In the genomic region with DNA sequence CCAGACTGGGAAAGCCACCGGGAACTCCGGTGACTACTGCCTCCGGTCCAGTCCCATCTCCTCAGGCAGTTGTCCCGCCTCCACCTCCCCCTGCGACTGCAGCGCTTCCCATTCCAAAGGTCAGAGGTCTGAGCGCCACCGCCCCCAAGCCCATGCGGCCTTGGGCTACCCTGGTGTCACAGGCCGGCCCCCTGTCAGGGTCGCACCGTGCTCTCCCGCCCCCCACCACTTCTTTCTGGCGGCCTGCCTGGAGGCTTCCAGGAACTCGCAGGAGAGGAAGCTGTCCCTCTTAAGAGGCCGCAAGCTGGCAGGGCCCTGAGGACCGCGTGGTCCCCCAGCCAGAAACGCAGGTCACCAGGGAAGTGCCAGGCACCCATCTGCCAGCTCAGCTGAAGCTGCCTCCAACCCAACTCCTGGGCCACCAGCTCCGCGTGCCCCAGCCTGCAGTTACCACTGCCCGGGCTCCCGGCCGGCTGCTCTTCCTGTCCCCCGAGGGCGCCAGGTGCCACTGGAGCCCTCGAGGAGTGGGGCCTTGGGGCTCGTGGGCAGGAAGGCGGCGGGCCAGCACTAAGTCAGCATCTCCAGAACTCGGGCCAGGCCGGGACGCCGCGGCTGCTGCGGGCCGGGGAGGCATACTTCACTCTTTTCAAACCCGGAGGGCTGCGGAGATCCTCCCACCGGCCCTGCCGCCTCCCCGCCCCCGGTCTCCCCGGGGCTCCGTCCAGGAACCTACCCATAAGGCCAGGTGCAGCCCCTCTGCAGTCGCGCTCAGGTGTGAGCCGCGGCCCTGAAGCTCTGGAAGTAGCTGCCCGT, we compare ENCODE assay signal across 8 cellular contexts.
DNase-seq lines count a peak whose midpoint lies in the region; ATAC-seq and TF ChIP-seq lines count a peak whose summit lies in the region.

No MANE protein-coding gene starts in this region.

- no peaks in the 10 kb centered on the region for H3K36me3 ChIP-seq in MM.1S (replicated peaks; ENCODE audit: insufficient read depth, low read length)
- peaks cover 4% of the 10 kb centered on the region for H3K36me3 ChIP-seq in mucosa of descending colon (ENCODE audit: low read depth)
- no peaks in the 10 kb centered on the region for H3K36me3 ChIP-seq in testis (ENCODE audit: low read depth, missing control alignments)

- H3K4me1 Mint-ChIP-seq in activated CD8-positive, alpha-beta T cell treated with anti-CD3 and anti-CD28 coated beads, Interleukin-2, amount 10 ng/mL, durations not matched to agents 7 days and 5 days (ENCODE audit: low read depth): peaks cover 27% of the 10 kb centered on the region

- H3K27ac Mint-ChIP-seq in activated CD8-positive, alpha-beta T cell treated with anti-CD3 and anti-CD28 coated beads, Interleukin-2, amount 10 ng/mL, durations not matched to agents 7 days and 5 days: peak overlapping the region; percentile 80

- H3K9ac ChIP-seq in MM.1S (ENCODE audit: low read length): peak overlapping the region; percentile 23; the same call in 1 of the 2 replicates

- H3K27me3 Mint-ChIP-seq in activated CD8-positive, alpha-beta T cell treated with anti-CD3 and anti-CD28 coated beads, Interleukin-2, amount 10 ng/mL, durations not matched to agents 7 days and 5 days (ENCODE audit: low read depth): no peaks in the 10 kb centered on the region

- TF ChIP-seq CTCF in 22Rv1 (IDR thresholded peaks at IDR 0.05): no peak
- no peak for TF ChIP-seq CTCF in GM13976 (IDR thresholded peaks at IDR 0.05; ENCODE audit: borderline replicate concordance, control extremely low read depth, extremely low read depth, insufficient read depth, missing control alignments)
- TF ChIP-seq CTCF in MM.1S (IDR thresholded peaks at IDR 0.05; ENCODE audit: low read length): no peak
- TF ChIP-seq CTCF in mucosa of descending colon (IDR thresholded peaks at IDR 0.05): no peak
- no peak for TF ChIP-seq CTCF in testis (IDR thresholded peaks at IDR 0.05)

- H3K27me3 ChIP-seq in MM.1S (replicated peaks; ENCODE audit: insufficient read depth, low read length) (no peaks in the 10 kb centered on the region), testis (no peaks in the 10 kb centered on the region)

- H3K4me3 Mint-ChIP-seq in activated CD8-positive, alpha-beta T cell treated with anti-CD3 and anti-CD28 coated beads, Interleukin-2, amount 10 ng/mL, durations not matched to agents 7 days and 5 days: peak overlapping the region; percentile 78

- no peaks in the 10 kb centered on the region for H3K4me1 ChIP-seq in MM.1S (ENCODE audit: low read length)
- peaks cover 7% of the 10 kb centered on the region for H3K4me1 ChIP-seq in mucosa of descending colon (ENCODE audit: low read depth)
- H3K4me1 ChIP-seq in testis: peaks cover 22% of the 10 kb centered on the region

- H3K4me2 ChIP-seq in MM.1S (ENCODE audit: low read depth, low read length): peak overlapping the region; percentile 55; the same call in 1 of the 2 replicates

- H3K27ac ChIP-seq in 22Rv1: peak overlapping the region; percentile 69
- no peak overlapping the region for H3K27ac ChIP-seq in MM.1S (ENCODE audit: low read length)
- peak overlapping the region; percentile 20 for H3K27ac ChIP-seq in epithelial cell of prostate
- H3K27ac ChIP-seq in testis: peak overlapping the region; percentile 76 to 91

- no peaks in the 10 kb centered on the region for H3K9me2 ChIP-seq in MM.1S (replicated peaks; ENCODE audit: insufficient read depth, low read length)

- WGBS in testis, 2 donors: 4 to 20% methylated on average over 5 to 41 of the region's 50 CpGs

- POLR2A ChIA-PET in activated CD8-positive, alpha-beta T cell treated with anti-CD3 and anti-CD28 coated beads, Interleukin-2, amount 10 ng/mL, durations not matched to agents 7 days and 5 days (lab: Charles Lee): interaction anchor here (0.6 to 3.8 kb wide), 7 partner anchors 9 to 63 kb away, joined by 3 to 12 read pairs (median 4); no protein-coding TSS in a partner anchor

- CTCF ChIA-PET in activated CD8-positive, alpha-beta T cell treated with anti-CD3 and anti-CD28 coated beads, Interleukin-2, amount 10 ng/mL, durations not matched to agents 7 days and 5 days (lab: Charles Lee): interaction anchor here (2.7 kb wide), 1 partner anchor 22 kb away, joined by 11 read pairs; no protein-coding TSS in a partner anchor

- ATAC-seq in activated CD8-positive, alpha-beta T cell treated with anti-CD3 and anti-CD28 coated beads, Interleukin-2, amount 10 ng/mL, durations not matched to agents 7 days and 5 days: peak; percentile 73
- peak; percentile 73 for ATAC-seq in mucosa of descending colon

- no peaks in the 10 kb centered on the region for H3K9me3 ChIP-seq in MM.1S (replicated peaks; ENCODE audit: insufficient read depth, low read length)
- H3K9me3 ChIP-seq in mucosa of descending colon: no peaks in the 10 kb centered on the region
- H3K9me3 ChIP-seq in testis: no peaks in the 10 kb centered on the region

- H4K20me1 ChIP-seq in MM.1S (ENCODE audit: insufficient read depth, low read length): no peaks in the 10 kb centered on the region

- H3F3A ChIP-seq in MM.1S (ENCODE audit: insufficient read depth, low read length): no peaks in the 10 kb centered on the region

- peak overlapping the region; percentile 56; the same call in 1 of the 2 replicates for H2AFZ ChIP-seq in MM.1S (ENCODE audit: low read length)

- DNase-seq in GM13976 (ENCODE audit: low spot score) (peak; percentile 89), MM.1S (peak; percentile 7), epithelial cell of prostate (ENCODE audit: low read depth, low spot score) (no peak), mucosa of descending colon (peak; percentile 72 to 79 (median 78)), testis (peak; percentile 49), NCI-H446 (lab: John Stamatoyannopoulos, UW) (no peak)
- peak; percentile 60 for DNase-seq in activated CD8-positive, alpha-beta T cell treated with anti-CD3 and anti-CD28 coated beads, Interleukin-2, amount 10 ng/mL, durations not matched to agents 7 days and 5 days

- H3K36me3 Mint-ChIP-seq in activated CD8-positive, alpha-beta T cell treated with anti-CD3 and anti-CD28 coated beads, Interleukin-2, amount 10 ng/mL, durations not matched to agents 7 days and 5 days (ENCODE audit: low read depth): peaks cover 44% of the 10 kb centered on the region

- H3K9me3 Mint-ChIP-seq in activated CD8-positive, alpha-beta T cell treated with anti-CD3 and anti-CD28 coated beads, Interleukin-2, amount 10 ng/mL, durations not matched to agents 7 days and 5 days (ENCODE audit: insufficient read depth): no peaks in the 10 kb centered on the region

- H3K4me3 ChIP-seq in MM.1S (ENCODE audit: low read length) (peak overlapping the region; percentile 53; the same call in 1 of the 2 replicates), mucosa of descending colon (peak overlapping the region; percentile 39), testis (peak overlapping the region; percentile 56 to 63)

- H3K79me2 ChIP-seq in MM.1S (ENCODE audit: low read length): no peaks in the 10 kb centered on the region

- in situ Hi-C loops in GM13976 (cut with MboI; ENCODE audit: low sequenced_read_pairs, unreplicated experiment): no loop called here

- TF ChIP-seq POLR2A in testis (IDR thresholded peaks at IDR 0.05): no peak

- intact Hi-C loops in mucosa of descending colon (cut with DNase I, micrococcal nuclease) (no loop called here), testis (cut with DNase I; ENCODE audit: low total_unique reads) (no loop called here)

Comparison
In these comparisons a context has a peak if more than half of its experiments do, and no peak if none do; other contexts are left out.
1. DNase-seq: peak in GM13976 (single experiment), MM.1S (single experiment), activated CD8-positive, alpha-beta T cell treated with anti-CD3 and anti-CD28 coated beads, Interleukin-2, amount 10 ng/mL, durations not matched to agents 7 days and 5 days (single experiment), mucosa of descending colon (3 of 3) and testis (single experiment); none in epithelial cell of prostate (single experiment) and NCI-H446 (0 of 2).
2. Peak in every context shown above with its lines, with median percentiles within 50 percentile points of each other: H3K4me3 ChIP-seq.